Comparison of ENCODE assay signal across 1 cellular context in genomic region chr11:128886401-128887119, GRCh38.
TF ChIP-seq lines count a peak whose summit lies in the region.

No MANE protein-coding gene starts in this region.

TF ChIP-seq in K562, 482 proteins besides CTCF, POLR2A, EP300 and RAD21:
- TF ChIP-seq L3MBTL2 (IDR thresholded peaks at IDR 0.05) = no peak
- TF ChIP-seq XRCC4 (IDR thresholded peaks at IDR 0.05; ENCODE audit: extremely low read depth, insufficient read depth, insufficient read length) = no peak
- no peak for TF ChIP-seq PCBP2 (IDR thresholded peaks at IDR 0.05; ENCODE audit: low read depth, low read length, poor library complexity, severe bottlenecking)
- no peak for TF ChIP-seq TCF7 (IDR thresholded peaks at IDR 0.05; ENCODE audit: borderline replicate concordance)
- TF ChIP-seq RBM17 (IDR thresholded peaks at IDR 0.05; ENCODE audit: borderline replicate concordance, low read depth, low read length) = no peak
- TF ChIP-seq RBM25 (IDR thresholded peaks at IDR 0.05; ENCODE audit: low read depth, low read length, severe bottlenecking) = no peak
- TF ChIP-seq CCAR2 (IDR thresholded peaks at IDR 0.05; ENCODE audit: low read depth, low read length) = no peak
- no peak for TF ChIP-seq HMG20B (CRISPR knock-in tag; IDR thresholded peaks at IDR 0.05)
- TF ChIP-seq RUNX1 (IDR thresholded peaks at IDR 0.05; ENCODE audit: low read depth) = no peak
- no peak for TF ChIP-seq ARID4B (CRISPR knock-in tag; IDR thresholded peaks at IDR 0.05)
- TF ChIP-seq ZNF133 (CRISPR knock-in tag; IDR thresholded peaks at IDR 0.05) = no peak
- TF ChIP-seq SRSF3 (IDR thresholded peaks at IDR 0.05; ENCODE audit: insufficient read depth, low read length) = no peak
- no peak for TF ChIP-seq LARP7 (IDR thresholded peaks at IDR 0.05)
- no peak for TF ChIP-seq ZNF785 (CRISPR knock-in tag; IDR thresholded peaks at IDR 0.05)
- TF ChIP-seq ZNF277 (CRISPR knock-in tag; IDR thresholded peaks at IDR 0.05; ENCODE audit: borderline replicate concordance) = no peak
- TF ChIP-seq UBTF (IDR thresholded peaks at IDR 0.05; ENCODE audit: borderline replicate concordance in 1 of 2, low read depth in 2 of 2, low read length in 2 of 2) = no peak
- no peak for TF ChIP-seq EP400 (IDR thresholded peaks at IDR 0.05)
- no peak for TF ChIP-seq IFI16 (CRISPR knock-in tag; IDR thresholded peaks at IDR 0.05)
